In the genomic region with DNA sequence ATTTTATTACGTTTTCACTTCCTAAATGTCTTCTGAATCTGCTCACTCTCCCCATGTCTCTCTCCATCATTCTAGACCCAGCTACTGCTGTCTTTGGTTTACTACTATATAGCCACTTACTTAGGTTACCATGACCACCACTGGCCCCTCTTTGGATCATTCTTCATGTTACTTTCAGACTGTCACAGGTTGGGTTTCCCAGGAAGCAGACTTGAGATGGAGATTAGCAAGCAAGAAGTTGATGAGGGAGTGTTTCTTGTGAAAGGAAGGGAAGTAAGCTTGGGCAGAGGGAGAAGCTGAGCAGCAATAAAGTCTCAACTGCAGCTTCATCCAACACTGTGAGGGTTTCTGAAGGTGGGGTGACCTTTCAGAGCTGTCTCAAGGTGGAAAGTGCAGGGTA, we compare ENCODE assay signal across 8 cellular contexts.
"Had no signal": no experiment of that assay in that cellular context is flagged by ENCODE, and none has a peak within 500 bp of the region (broad histone marks: within the 10 kb centered on the region; RNA-seq: fewer than 3 reads in every experiment).

No MANE protein-coding gene starts in this region.

- DNase-seq: GDM1, GF-D8 had no signal

- H3K4me3 ChIP-seq: GM12878 had no signal

- FAIRE-seq: G401.6, GM12878, GM12891, GM12892, GM18507, GM19239 had no signal
